Comparison of ENCODE assay signal across 10 cellular contexts in genomic region chr17:32828822-32829221, GRCh38. TPM values are rescaled to one million over a fixed set of nuclear protein-coding genes. Genes with fewer than 3 reads are reported as not detected.
A peak's percentile ranks its signal among the peaks of the same experiment; 100 is the strongest.
DNase-seq lines count a peak whose midpoint lies in the region; ATAC-seq, FAIRE-seq and TF ChIP-seq lines count a peak whose summit lies in the region.
"Had no signal": no experiment of that assay in that cellular context is flagged by ENCODE, and none has a peak within 500 bp of the region (broad histone marks: within the 10 kb centered on the region; RNA-seq: fewer than 3 reads in every experiment).

No MANE protein-coding gene starts in this region.

- BruUV-seq in MCF 10A (replicated peaks; lab: Mats Ljungman, UMichigan) = TSS peak; percentile 66
- no TSS peak for BruUV-seq in mammary epithelial cell (replicated peaks; lab: Mats Ljungman, UMichigan)

- no peak overlapping the region for H3K4me3 ChIP-seq in mammary epithelial cell (replicated peaks in 1 of 3; ENCODE audit: insufficient read depth in 1 of 3, low read depth in 2 of 3, low read length in 3 of 3)
- H3K4me3 ChIP-seq in fibroblast of mammary gland (ENCODE audit: control insufficient read depth, low read depth, low read length) = no peak overlapping the region

- no peak for TF ChIP-seq POLR2A in H54 (IDR thresholded peaks at IDR 0.05; ENCODE audit: low read depth, low read length)

- H3K27me3 Mint-ChIP-seq in MCF 10A (ENCODE audit: insufficient read depth, unreplicated experiment) (no peaks in the 10 kb centered on the region), type B pancreatic cell (no peaks in the 10 kb centered on the region)

- H3K4me1 Mint-ChIP-seq in MCF 10A (ENCODE audit: insufficient read depth, unreplicated experiment) = peaks cover 28% of the 10 kb centered on the region
- H3K4me1 Mint-ChIP-seq in type B pancreatic cell (ENCODE audit: unreplicated experiment) = peaks cover 5% of the 10 kb centered on the region

- H3K36me3 Mint-ChIP-seq in MCF 10A (ENCODE audit: insufficient read depth, unreplicated experiment) (no peaks in the 10 kb centered on the region), type B pancreatic cell (no peaks in the 10 kb centered on the region)
- H3K36me3 Mint-ChIP-seq: activated naive CD4-positive, alpha-beta T cell treated with anti-CD3 and anti-CD28 coated beads, Interleukin-2, amount 50 U/mL, for 72 hours; naive B cell had no signal

- no peak overlapping the region for H3K9ac ChIP-seq in mammary epithelial cell (ENCODE audit: insufficient read depth, low read length)

- H3K79me2 ChIP-seq in mammary epithelial cell (ENCODE audit: insufficient read depth, low read length) = peaks cover 54% of the 10 kb centered on the region

- H3K9me3 Mint-ChIP-seq in MCF 10A (ENCODE audit: unreplicated experiment) = no peaks in the 10 kb centered on the region
- H3K9me3 Mint-ChIP-seq in type B pancreatic cell = no peaks in the 10 kb centered on the region
- H3K9me3 Mint-ChIP-seq: activated naive CD4-positive, alpha-beta T cell treated with anti-CD3 and anti-CD28 coated beads, Interleukin-2, amount 50 U/mL, for 72 hours had no signal

- POLR2A ChIA-PET in MCF 10A (lab: Yijun Ruan, JAX) = interaction anchor here (0.6 to 4.6 kb wide), 18 partner anchors 9 to 343 kb away, joined by 3 to 78 read pairs (median 4); partner anchors contain the start of gene MYO1D

- ATAC-seq in HG03342 (IDR thresholded peaks at IDR 0.05; ENCODE audit: unreplicated experiment) = peak; percentile 6

- in situ Hi-C loops in mammary epithelial cell (cut with MboI; ENCODE audit: low sequenced_read_pairs in 2 of 2) = no loop called here

- no peaks in the 10 kb centered on the region for H3K27me3 ChIP-seq in mammary epithelial cell (ENCODE audit: insufficient read depth, low read length)

- intact Hi-C loops in MCF 10A (cut with micrococcal nuclease) (loop anchor here (5.0 kb wide), 1 partner anchor 48 kb away; the partner anchor contains the start of gene MYO1D), mammary epithelial cell (cut with micrococcal nuclease) (no loop called here)

- dilution Hi-C loops in mammary epithelial cell (cut with HindIII; ENCODE audit: low sequenced_read_pairs) = no loop called here

- CTCF ChIA-PET in MCF 10A (lab: Yijun Ruan, JAX) (interaction anchor here (0.6 to 7.4 kb wide), 12 partner anchors 12 to 81 kb away, joined by 3 to 53 read pairs (median 4); partner anchors contain the start of gene MYO1D), mammary epithelial cell (lab: Charles Lee; ENCODE audit: low non-redundant PET) (no interaction called here)

- TF ChIP-seq CTCF in MCF 10A (IDR thresholded peaks at IDR 0.05; ENCODE audit: unreplicated experiment) = no peak
- no peak for TF ChIP-seq CTCF in mammary epithelial cell (conservative IDR thresholded peaks at IDR 0.05 in 1 of 2, IDR thresholded peaks at IDR 0.05 in 1 of 2; ENCODE audit: extremely low read depth in 1 of 2, insufficient read depth in 1 of 2, low read depth in 1 of 2, low read length in 2 of 2)
- TF ChIP-seq CTCF in fibroblast of mammary gland (conservative IDR thresholded peaks at IDR 0.05; ENCODE audit: control insufficient read depth, insufficient read depth, low read depth, low read length) = no peak
- TF ChIP-seq CTCF in type B pancreatic cell (conservative IDR thresholded peaks at IDR 0.05) = no peak

- H3K4me3 Mint-ChIP-seq in MCF 10A (ENCODE audit: unreplicated experiment) (peak overlapping the region; percentile 85), type B pancreatic cell (no peak overlapping the region)

- DNase-seq in MCF 10A (ENCODE audit: unreplicated experiment) (no peak), mammary epithelial cell (no peak), fibroblast of mammary gland (ENCODE audit: low read depth) (peak; percentile 37), type B pancreatic cell (ENCODE audit: extremely low spot score, unreplicated experiment) (no peak), middle frontal gyrus (ENCODE audit: extremely low spot score, low spot score) (no peak), NCI-H1092 treated with DMSO at 0.1 percent for 48 hours (lab: John Stamatoyannopoulos, UW) (no peak), H54 (ENCODE audit: insufficient read length, low spot score) (no peak)
- DNase-seq: naive B cell had no signal

- no peak for FAIRE-seq in H54 (lab: Jason Lieb, UNC)

- H3K4me1 ChIP-seq in mammary epithelial cell (ENCODE audit: insufficient read depth, low read length) = peaks cover 10% of the 10 kb centered on the region

- H3K27ac Mint-ChIP-seq in MCF 10A (ENCODE audit: low read depth, unreplicated experiment) = peak overlapping the region; percentile 94
- H3K27ac Mint-ChIP-seq in type B pancreatic cell = peak overlapping the region; percentile 28
- H3K27ac Mint-ChIP-seq: activated naive CD4-positive, alpha-beta T cell treated with anti-CD3 and anti-CD28 coated beads, Interleukin-2, amount 50 U/mL, for 72 hours had no signal

- no peak overlapping the region for H2AFZ ChIP-seq in mammary epithelial cell (ENCODE audit: low read depth, low read length)

- no peak overlapping the region for H3K27ac ChIP-seq in mammary epithelial cell (ENCODE audit: insufficient read depth, low read depth, low read length)

- no peaks in the 10 kb centered on the region for H3K9me3 ChIP-seq in mammary epithelial cell (replicated peaks; ENCODE audit: insufficient read depth, low read length)

- H3K36me3 ChIP-seq in mammary epithelial cell (ENCODE audit: insufficient read depth, low read length) = no peaks in the 10 kb centered on the region

- H3K4me2 ChIP-seq in mammary epithelial cell (ENCODE audit: insufficient read depth, low read depth, low read length) = no peak overlapping the region

- WGBS in mammary epithelial cell (ENCODE audit: low coverage, missing lambda C conversion rate) = 56% methylated on average over 2 of the region's 2 CpGs

- H4K20me1 ChIP-seq in mammary epithelial cell (ENCODE audit: insufficient read depth, low read length) = no peaks in the 10 kb centered on the region

RNA-seq across cellular contexts. Expression of gene MYO1D, which starts 48.1 kb away (rescaled TPM):
- total RNA-seq in MCF 10A (2022) (20.7 and 30.5 TPM in 2 replicates), mammary epithelial cell (10 to 100 TPM; 54.3 to 67.2 TPM), type B pancreatic cell (ENCODE audit: low replicate concordance) (24.9 and 46.7 TPM in 2 replicates)
- 55.2 TPM for polyA plus RNA-seq in mammary epithelial cell
- polyA minus RNA-seq in mammary epithelial cell = 99.1 TPM
